In genomic region chr20:32535316-32535952, GRCh38 we compare ENCODE assay signal across 8 cellular contexts. TPM values are rescaled to one million over a fixed set of nuclear protein-coding genes. Genes with fewer than 3 reads are reported as not detected.
DNase-seq lines count a peak whose midpoint lies in the region; ATAC-seq and TF ChIP-seq lines count a peak whose summit lies in the region.

No MANE protein-coding gene starts in this region.

- CTCF ChIA-PET in activated CD4-positive, alpha-beta memory T cell treated with anti-CD3 and anti-CD28 coated beads for 36 hours (lab: Charles Lee), result interaction anchor here (1.5 to 6.8 kb wide), 2 partner anchors 11 to 114 kb away, joined by 3 to 60 read pairs; no protein-coding TSS in a partner anchor

- H3K4me3 ChIP-seq in thyroid gland (replicated peaks in 1 of 3), result no peak overlapping the region

- H3K9me3 Mint-ChIP-seq in activated CD4-positive, alpha-beta memory T cell treated with anti-CD3 and anti-CD28 coated beads for 36 hours, result no peaks in the 10 kb centered on the region
- no peaks in the 10 kb centered on the region for H3K9me3 Mint-ChIP-seq in naive B cell

- TF ChIP-seq CTCF in thyroid gland (IDR thresholded peaks at IDR 0.05), result no peak

- H3K27ac ChIP-seq in thyroid gland, result no peak overlapping the region

- ATAC-seq in naive B cell (ENCODE audit: low read depth in 2 of 2), result no peak

- H3K36me3 Mint-ChIP-seq in activated CD4-positive, alpha-beta memory T cell treated with anti-CD3 and anti-CD28 coated beads for 36 hours, result peaks cover 4% of the 10 kb centered on the region
- H3K36me3 Mint-ChIP-seq in naive B cell, result no peaks in the 10 kb centered on the region

- POLR2A ChIA-PET in activated CD4-positive, alpha-beta memory T cell treated with anti-CD3 and anti-CD28 coated beads for 36 hours (lab: Charles Lee), result interaction anchor here (0.6 to 1.4 kb wide), 3 partner anchors 12 to 207 kb away, joined by 3 to 4 read pairs (median 4); no protein-coding TSS in a partner anchor

- peak overlapping the region; percentile 89 for H3K27ac Mint-ChIP-seq in activated CD4-positive, alpha-beta memory T cell treated with anti-CD3 and anti-CD28 coated beads for 36 hours
- H3K27ac Mint-ChIP-seq in naive B cell, result peak overlapping the region; percentile 69 to 96 (median 88)

- peaks cover 0 to 16% of the 10 kb centered on the region in 2 donors for H3K4me1 ChIP-seq in thyroid gland

- intact Hi-C loops in activated CD4-positive, alpha-beta memory T cell treated with anti-CD3 and anti-CD28 coated beads for 36 hours (cut with micrococcal nuclease), result loop anchor here (5.0 to 10.0 kb wide), 2 partner anchors 178 to 209 kb away; partner anchors contain the start of genes ASXL1 and COMMD7
- intact Hi-C loops in thyroid gland (cut with DNase I), result no loop called here

- H3K9me3 ChIP-seq in thyroid gland, result no peaks in the 10 kb centered on the region

- H3K27me3 ChIP-seq in thyroid gland, result no peaks in the 10 kb centered on the region

- TF ChIP-seq POLR2A in thyroid gland (IDR thresholded peaks at IDR 0.05), result no peak

- 75 to 76% methylated on average over 18 of the region's 18 CpGs for WGBS in thyroid gland, 2 donors

- DNase-seq in DMS153 treated with DMSO at 0.1 percent for 48 hours (lab: John Stamatoyannopoulos, UW; ENCODE audit: unreplicated experiment) (peak; percentile 59), NCI-H1105 (lab: John Stamatoyannopoulos, UW) (peak; percentile 64), naive B cell (no peak), thyroid gland (no peak), GOT3 (lab: John Stamatoyannopoulos, UW) (no peak), cortex of kidney (lab: John Stamatoyannopoulos, UW) (no peak)
- DNase-seq in activated CD4-positive, alpha-beta memory T cell treated with anti-CD3 and anti-CD28 coated beads for 36 hours, result peak; percentile 53
- no peak for DNase-seq in effector CD4-positive, alpha-beta T cell

- H3K4me1 Mint-ChIP-seq in activated CD4-positive, alpha-beta memory T cell treated with anti-CD3 and anti-CD28 coated beads for 36 hours (ENCODE audit: low read depth), result peaks cover 67% of the 10 kb centered on the region
- peaks cover 42 to 51% (median 46%) of the 10 kb centered on the region in 3 donors for H3K4me1 Mint-ChIP-seq in naive B cell

- no peaks in the 10 kb centered on the region for H3K27me3 Mint-ChIP-seq in activated CD4-positive, alpha-beta memory T cell treated with anti-CD3 and anti-CD28 coated beads for 36 hours
- no peaks in the 10 kb centered on the region for H3K27me3 Mint-ChIP-seq in naive B cell

- H3K4me3 Mint-ChIP-seq in activated CD4-positive, alpha-beta memory T cell treated with anti-CD3 and anti-CD28 coated beads for 36 hours, result peak overlapping the region; percentile 72
- H3K4me3 Mint-ChIP-seq in naive B cell, result peak overlapping the region; percentile 76 to 99 (median 92)

- H3K36me3 ChIP-seq in thyroid gland, result no peaks in the 10 kb centered on the region

RNA-seq across cellular contexts. Expression of gene NOL4L, which starts 49.7 kb away (rescaled TPM):
- total RNA-seq in activated CD4-positive, alpha-beta memory T cell treated with anti-CD3 and anti-CD28 coated beads for 36 hours, result 10 to 100 TPM; 21.8 to 22.1 TPM
- 1 to 10 TPM in 5 of 6 donors, not detected in 1; 1.3 to 4.2 (median 1.5) TPM for polyA plus RNA-seq in naive B cell (ENCODE audit: low read depth in 6 of 6)
- total RNA-seq in thyroid gland, result 10 to 100 TPM; 18.5 to 29.9 (median 24.8) TPM

Comparison
In these comparisons a context has a peak if more than half of its experiments do, and no peak if none do; other contexts are left out.
1. DNase-seq: peak in DMS153 treated with DMSO at 0.1 percent for 48 hours (single experiment), NCI-H1105 (single experiment) and activated CD4-positive, alpha-beta memory T cell treated with anti-CD3 and anti-CD28 coated beads for 36 hours (single experiment); none in naive B cell (single experiment), thyroid gland (0 of 2), GOT3 (single experiment), cortex of kidney (single experiment) and effector CD4-positive, alpha-beta T cell (single experiment).